Comparison of ENCODE assay signal across 8 cellular contexts in the genomic region with DNA sequence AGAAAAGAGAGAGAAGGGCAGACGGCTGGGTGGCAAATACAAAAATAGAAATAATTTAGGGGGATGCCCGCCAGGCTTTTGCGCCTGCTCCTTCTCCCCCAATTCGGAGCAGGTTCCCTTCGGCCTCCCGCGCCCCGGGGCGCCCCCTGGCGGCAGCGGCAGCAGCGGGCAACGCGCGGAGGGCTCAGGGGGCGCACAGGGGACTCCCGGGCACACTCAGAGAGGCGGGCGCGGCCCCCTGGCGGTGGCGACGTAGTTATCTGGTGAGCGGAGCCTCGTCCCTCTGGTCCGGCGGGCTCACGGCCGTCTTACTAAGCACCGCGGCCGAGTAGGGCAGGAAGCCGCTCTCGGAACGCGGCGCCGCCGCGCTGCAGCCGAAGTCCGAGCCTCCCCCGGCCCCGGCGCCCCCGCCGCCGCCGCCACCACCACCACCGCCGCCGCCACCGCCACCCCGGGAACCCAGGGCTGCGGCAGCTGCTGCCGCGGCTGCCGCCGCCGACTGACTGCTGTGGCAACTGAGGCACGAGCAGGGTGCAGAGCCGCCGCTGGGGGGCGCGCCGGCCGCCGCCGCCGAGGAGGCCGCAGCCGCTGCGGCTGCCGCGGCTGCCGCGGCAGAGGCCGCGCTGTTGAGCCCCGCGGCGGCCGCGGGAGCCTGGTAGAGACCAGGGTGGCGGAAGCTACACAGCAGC. TPM values are rescaled to one million over a fixed set of nuclear protein-coding genes. Genes with fewer than 3 reads are reported as not detected.
DNase-seq lines count a peak whose midpoint lies in the region; ATAC-seq and TF ChIP-seq lines count a peak whose summit lies in the region.

No MANE protein-coding gene starts in this region.

- H3K27me3 ChIP-seq in Peyer's patch, result peaks cover 0 to 82% of the 10 kb centered on the region in 2 donors

- peaks cover 0 to 15% (median 0%) of the 10 kb centered on the region in 4 donors for H3K4me1 ChIP-seq in Peyer's patch

- TF ChIP-seq POLR2A in Peyer's patch (IDR thresholded peaks at IDR 0.05), result no peak

- H3K4me1 Mint-ChIP-seq in effector memory CD8-positive, alpha-beta T cell (ENCODE audit: low read depth in 2 of 2), result peaks cover 7% of the 10 kb centered on the region in 2 donors
- peaks cover 7 to 16% (median 12%) of the 10 kb centered on the region in 4 donors for H3K4me1 Mint-ChIP-seq in naive thymus-derived CD8-positive, alpha-beta T cell

- DNase-seq in CD1c-positive myeloid dendritic cell (ENCODE audit: extremely low spot score), result peak; percentile 22
- DNase-seq in HEK293T (ENCODE audit: extremely low spot score), result peak; percentile 87
- DNase-seq in Peyer's patch, result peak in 1 of 3 donors; percentile 58
- no peak for DNase-seq in effector memory CD8-positive, alpha-beta T cell
- peak in 2 of 10 donors; percentile 5 to 23 for DNase-seq in naive thymus-derived CD8-positive, alpha-beta T cell
- DNase-seq in HuH-7 (ENCODE audit: low spot score), result no peak
- no peak for DNase-seq in AML-193 (lab: John Stamatoyannopoulos, UW)
- DNase-seq in Ammon's horn (ENCODE audit: low spot score), result no peak

- H3K9me3 ChIP-seq in Peyer's patch, result peaks cover 0 to 35% (median 0%) of the 10 kb centered on the region in 4 donors

- CTCF ChIA-PET in HEK293T (lab: Yijun Ruan, JAX), result interaction anchor here (0.5 to 1.9 kb wide), 11 partner anchors 11 to 1383 kb away, joined by 3 to 9 read pairs (median 4); no protein-coding TSS in a partner anchor

- H3K27ac Mint-ChIP-seq in effector memory CD8-positive, alpha-beta T cell, result peak overlapping the region in 1 of 2 donors; percentile 90
- H3K27ac Mint-ChIP-seq in naive thymus-derived CD8-positive, alpha-beta T cell, result peak overlapping the region in 2 of 10 donors; percentile 94

- no peaks in the 10 kb centered on the region for H3K36me3 ChIP-seq in Peyer's patch

- POLR2A ChIA-PET in HEK293T (lab: Yijun Ruan, JAX), result interaction anchor here (0.7 to 2.8 kb wide), 3 partner anchors 13 to 78 kb away, joined by 3 to 11 read pairs (median 9); a partner anchor contains a TSS
- POLR2A ChIA-PET in naive thymus-derived CD8-positive, alpha-beta T cell (lab: Charles Lee), result interaction anchor here (0.6 kb wide), 1 partner anchor 17 kb away, joined by 3 read pairs; no protein-coding TSS in a partner anchor

- peak overlapping the region; percentile 64 to 65 for H3K4me3 Mint-ChIP-seq in effector memory CD8-positive, alpha-beta T cell
- peak overlapping the region in 9 of 10 donors; percentile 50 to 86 (median 66) for H3K4me3 Mint-ChIP-seq in naive thymus-derived CD8-positive, alpha-beta T cell

- H3K36me3 Mint-ChIP-seq in effector memory CD8-positive, alpha-beta T cell (ENCODE audit: insufficient read depth), result peaks cover 69% of the 10 kb centered on the region
- H3K36me3 Mint-ChIP-seq in naive thymus-derived CD8-positive, alpha-beta T cell, result peaks cover 16 to 39% (median 32%) of the 10 kb centered on the region in 3 donors

- ATAC-seq in effector memory CD8-positive, alpha-beta T cell (replicated peaks), result no peak
- peak in 1 of 2 donors; percentile 37 for ATAC-seq in naive thymus-derived CD8-positive, alpha-beta T cell

- H3K27me3 Mint-ChIP-seq in effector memory CD8-positive, alpha-beta T cell, result peaks cover 84 to 87% of the 10 kb centered on the region in 2 donors
- H3K27me3 Mint-ChIP-seq in naive thymus-derived CD8-positive, alpha-beta T cell, result peaks cover 46 to 85% (median 73%) of the 10 kb centered on the region in 5 donors

- peak in 4 of 6 experiments; percentile 40 to 52 (median 46) for TF ChIP-seq CTCF in Peyer's patch (IDR thresholded peaks at IDR 0.05)

- peak overlapping the region in 2 of 4 donors; percentile 40 to 44 for H3K4me3 ChIP-seq in Peyer's patch

- H3K9me3 Mint-ChIP-seq in effector memory CD8-positive, alpha-beta T cell, result peaks cover 2 to 14% of the 10 kb centered on the region in 2 donors
- H3K9me3 Mint-ChIP-seq in naive thymus-derived CD8-positive, alpha-beta T cell, result peaks cover 7 to 81% (median 31%) of the 10 kb centered on the region in 9 donors

- H3K27ac ChIP-seq in Peyer's patch, result no peak overlapping the region

TF ChIP-seq in HEK293T, 16 proteins besides CTCF, POLR2A, EP300 and RAD21:
- TF ChIP-seq L3MBTL2 (conservative IDR thresholded peaks at IDR 0.05), result no peak
- no peak for TF ChIP-seq HDGF (IDR thresholded peaks at IDR 0.05; ENCODE audit: borderline replicate concordance)
- no peak for TF ChIP-seq CTBP1 (IDR thresholded peaks at IDR 0.05; ENCODE audit: borderline replicate concordance)
- no peak for TF ChIP-seq BHLHE40 (IDR thresholded peaks at IDR 0.05; ENCODE audit: borderline replicate concordance)
- TF ChIP-seq TARDBP (IDR thresholded peaks at IDR 0.05), result no peak
- TF ChIP-seq, protein P1, sequence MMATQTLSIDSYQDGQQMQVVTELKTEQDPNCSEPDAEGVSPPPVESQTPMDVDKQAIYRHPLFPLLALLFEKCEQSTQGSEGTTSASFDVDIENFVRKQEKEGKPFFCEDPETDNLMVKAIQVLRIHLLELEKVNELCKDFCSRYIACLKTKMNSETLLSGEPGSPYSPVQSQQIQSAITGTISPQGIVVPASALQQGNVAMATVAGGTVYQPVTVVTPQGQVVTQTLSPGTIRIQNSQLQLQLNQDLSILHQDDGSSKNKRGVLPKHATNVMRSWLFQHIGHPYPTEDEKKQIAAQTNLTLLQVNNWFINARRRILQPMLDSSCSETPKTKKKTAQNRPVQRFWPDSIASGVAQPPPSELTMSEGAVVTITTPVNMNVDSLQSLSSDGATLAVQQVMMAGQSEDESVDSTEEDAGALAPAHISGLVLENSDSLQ (IDR thresholded peaks at IDR 0.05), result no peak
- no peak for TF ChIP-seq SUZ12 (IDR thresholded peaks at IDR 0.05)
- no peak for TF ChIP-seq LEF1 (IDR thresholded peaks at IDR 0.05; ENCODE audit: borderline replicate concordance)
- TF ChIP-seq ARNT (IDR thresholded peaks at IDR 0.05), result no peak
- TF ChIP-seq NFRKB (IDR thresholded peaks at IDR 0.05), result no peak
- no peak for TF ChIP-seq FOXM1 (IDR thresholded peaks at IDR 0.05; ENCODE audit: borderline replicate concordance)
- TF ChIP-seq ZNF384 (IDR thresholded peaks at IDR 0.05), result no peak
- no peak for TF ChIP-seq FOXK2 (IDR thresholded peaks at IDR 0.05)
- TF ChIP-seq SP1 (IDR thresholded peaks at IDR 0.05), result no peak
- no peak for TF ChIP-seq FOXA1 (IDR thresholded peaks at IDR 0.05)
- no peak for TF ChIP-seq ELF4 (IDR thresholded peaks at IDR 0.05)

RNA-seq across cellular contexts. Expression of a gene that starts 3.8 kb away (rescaled TPM):
- total RNA-seq in Peyer's patch, result not detected
- total RNA-seq in naive thymus-derived CD8-positive, alpha-beta T cell, result not detected
- polyA plus RNA-seq in naive thymus-derived CD8-positive, alpha-beta T cell, result not detected

RNA-seq across cellular contexts. Expression of a gene that starts 12.5 kb away (rescaled TPM):
- not detected for total RNA-seq in Peyer's patch
- not detected for total RNA-seq in naive thymus-derived CD8-positive, alpha-beta T cell
- polyA plus RNA-seq in naive thymus-derived CD8-positive, alpha-beta T cell, result not detected

RNA-seq across cellular contexts. Expression of a gene that starts 19.6 kb away (rescaled TPM):
- total RNA-seq in Peyer's patch, result not detected
- not detected for total RNA-seq in naive thymus-derived CD8-positive, alpha-beta T cell
- not detected for polyA plus RNA-seq in naive thymus-derived CD8-positive, alpha-beta T cell

RNA-seq across cellular contexts. Expression of a gene that starts 27.1 kb away (rescaled TPM):
- total RNA-seq in Peyer's patch, result not detected
- total RNA-seq in naive thymus-derived CD8-positive, alpha-beta T cell, result not detected
- polyA plus RNA-seq in naive thymus-derived CD8-positive, alpha-beta T cell, result not detected

RNA-seq across cellular contexts. Expression of a gene that starts 36.6 kb away (rescaled TPM):
- not detected for total RNA-seq in Peyer's patch
- not detected for total RNA-seq in naive thymus-derived CD8-positive, alpha-beta T cell
- polyA plus RNA-seq in naive thymus-derived CD8-positive, alpha-beta T cell, result not detected

Comparison
In these comparisons a context has a peak if more than half of its experiments do, and no peak if none do; other contexts are left out.
1. DNase-seq: peak in CD1c-positive myeloid dendritic cell (single experiment) and HEK293T (single experiment); none in effector memory CD8-positive, alpha-beta T cell (0 of 3), HuH-7 (single experiment), AML-193 (0 of 2) and Ammon's horn (single experiment).